ENCODE assay signal across 1 cellular context in the genomic region with DNA sequence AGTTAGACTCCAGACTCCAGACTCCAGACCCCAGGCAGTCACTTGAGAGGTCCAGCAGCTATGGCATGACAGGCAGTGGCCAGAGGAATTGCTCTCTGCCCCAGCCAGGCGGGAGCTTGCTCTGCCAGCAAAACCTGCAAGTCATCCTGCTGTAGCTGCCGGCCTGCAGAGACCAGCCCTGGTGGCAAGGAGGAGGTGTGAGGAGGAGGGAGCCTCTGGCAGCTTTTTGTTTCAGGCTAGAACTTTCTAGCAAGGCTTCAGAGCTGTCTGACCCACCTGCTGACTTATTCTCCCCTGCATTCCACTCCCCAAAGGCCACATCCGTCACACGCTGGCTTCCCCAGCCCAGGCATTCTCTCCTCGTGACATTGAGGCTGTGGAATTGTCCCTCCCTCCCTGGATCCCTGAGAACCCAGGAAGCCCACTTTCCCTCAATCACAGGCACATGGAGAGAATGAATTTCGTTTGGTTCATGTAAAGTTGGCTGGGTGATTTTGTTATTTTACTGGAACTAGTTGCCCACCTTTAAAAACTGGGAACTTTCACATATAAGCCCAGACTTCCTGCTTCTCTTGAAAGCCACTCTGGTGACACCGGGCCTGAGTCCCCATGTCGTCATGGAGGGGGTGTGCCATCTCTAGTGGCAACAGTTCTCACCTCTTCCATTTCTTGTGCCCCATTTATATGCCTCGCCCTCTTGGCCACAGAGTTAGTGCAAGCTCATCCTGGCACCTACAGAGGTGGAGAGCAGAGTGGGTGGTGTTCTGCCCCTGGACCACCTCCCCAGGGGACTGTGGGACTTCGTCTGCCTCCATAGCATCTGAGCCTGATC.
TF ChIP-seq lines count a peak whose summit lies in the region.

No MANE protein-coding gene starts in this region.

TF ChIP-seq in K562, 482 proteins besides CTCF, POLR2A, EP300 and RAD21 (continued from another document and continues in another):
- TF ChIP-seq CHD7 (IDR thresholded peaks at IDR 0.05; ENCODE audit: low read depth, low read length) (no peak), RBM34 (IDR thresholded peaks at IDR 0.05; ENCODE audit: borderline replicate concordance, insufficient read depth, low read length) (no peak), HNRNPK (IDR thresholded peaks at IDR 0.05; ENCODE audit: low read depth, low read length, poor library complexity, severe bottlenecking) (no peak), ETV5 (CRISPR knock-in tag; IDR thresholded peaks at IDR 0.05; ENCODE audit: low read depth) (no peak), SP2 (IDR thresholded peaks at IDR 0.05; ENCODE audit: extremely low read depth, low read depth, low read length, poor library complexity, severe bottlenecking) (no peak), BCOR (IDR thresholded peaks at IDR 0.05) (no peak), GTF2E2 (tag; IDR thresholded peaks at IDR 0.05) (no peak), THRA (IDR thresholded peaks at IDR 0.05) (no peak), HOMEZ (CRISPR knock-in tag; IDR thresholded peaks at IDR 0.05) (peak; percentile 84), RBM25 (IDR thresholded peaks at IDR 0.05; ENCODE audit: low read depth, low read length, severe bottlenecking) (no peak), PHF8 (IDR thresholded peaks at IDR 0.05; ENCODE audit: borderline replicate concordance, low read length) (no peak), NFIX (CRISPR knock-in tag; IDR thresholded peaks at IDR 0.05; ENCODE audit: low read depth) (no peak), KLF13 (tag; IDR thresholded peaks at IDR 0.05; ENCODE audit: borderline replicate concordance, low read depth) (peak; percentile 30; the same call in 1 of the 2 replicates), ATF2 (CRISPR knock-in tag; IDR thresholded peaks at IDR 0.05) (no peak), FOXP1 (CRISPR knock-in tag; IDR thresholded peaks at IDR 0.05) (no peak), KLF16 (IDR thresholded peaks at IDR 0.05) (no peak), POLR2G (IDR thresholded peaks at IDR 0.05; ENCODE audit: low read depth, low read length) (peak; percentile 60; the same call in 1 of the 2 replicates), CBFB (CRISPR knock-in tag; IDR thresholded peaks at IDR 0.05) (no peak)
- TF ChIP-seq, protein P1, sequence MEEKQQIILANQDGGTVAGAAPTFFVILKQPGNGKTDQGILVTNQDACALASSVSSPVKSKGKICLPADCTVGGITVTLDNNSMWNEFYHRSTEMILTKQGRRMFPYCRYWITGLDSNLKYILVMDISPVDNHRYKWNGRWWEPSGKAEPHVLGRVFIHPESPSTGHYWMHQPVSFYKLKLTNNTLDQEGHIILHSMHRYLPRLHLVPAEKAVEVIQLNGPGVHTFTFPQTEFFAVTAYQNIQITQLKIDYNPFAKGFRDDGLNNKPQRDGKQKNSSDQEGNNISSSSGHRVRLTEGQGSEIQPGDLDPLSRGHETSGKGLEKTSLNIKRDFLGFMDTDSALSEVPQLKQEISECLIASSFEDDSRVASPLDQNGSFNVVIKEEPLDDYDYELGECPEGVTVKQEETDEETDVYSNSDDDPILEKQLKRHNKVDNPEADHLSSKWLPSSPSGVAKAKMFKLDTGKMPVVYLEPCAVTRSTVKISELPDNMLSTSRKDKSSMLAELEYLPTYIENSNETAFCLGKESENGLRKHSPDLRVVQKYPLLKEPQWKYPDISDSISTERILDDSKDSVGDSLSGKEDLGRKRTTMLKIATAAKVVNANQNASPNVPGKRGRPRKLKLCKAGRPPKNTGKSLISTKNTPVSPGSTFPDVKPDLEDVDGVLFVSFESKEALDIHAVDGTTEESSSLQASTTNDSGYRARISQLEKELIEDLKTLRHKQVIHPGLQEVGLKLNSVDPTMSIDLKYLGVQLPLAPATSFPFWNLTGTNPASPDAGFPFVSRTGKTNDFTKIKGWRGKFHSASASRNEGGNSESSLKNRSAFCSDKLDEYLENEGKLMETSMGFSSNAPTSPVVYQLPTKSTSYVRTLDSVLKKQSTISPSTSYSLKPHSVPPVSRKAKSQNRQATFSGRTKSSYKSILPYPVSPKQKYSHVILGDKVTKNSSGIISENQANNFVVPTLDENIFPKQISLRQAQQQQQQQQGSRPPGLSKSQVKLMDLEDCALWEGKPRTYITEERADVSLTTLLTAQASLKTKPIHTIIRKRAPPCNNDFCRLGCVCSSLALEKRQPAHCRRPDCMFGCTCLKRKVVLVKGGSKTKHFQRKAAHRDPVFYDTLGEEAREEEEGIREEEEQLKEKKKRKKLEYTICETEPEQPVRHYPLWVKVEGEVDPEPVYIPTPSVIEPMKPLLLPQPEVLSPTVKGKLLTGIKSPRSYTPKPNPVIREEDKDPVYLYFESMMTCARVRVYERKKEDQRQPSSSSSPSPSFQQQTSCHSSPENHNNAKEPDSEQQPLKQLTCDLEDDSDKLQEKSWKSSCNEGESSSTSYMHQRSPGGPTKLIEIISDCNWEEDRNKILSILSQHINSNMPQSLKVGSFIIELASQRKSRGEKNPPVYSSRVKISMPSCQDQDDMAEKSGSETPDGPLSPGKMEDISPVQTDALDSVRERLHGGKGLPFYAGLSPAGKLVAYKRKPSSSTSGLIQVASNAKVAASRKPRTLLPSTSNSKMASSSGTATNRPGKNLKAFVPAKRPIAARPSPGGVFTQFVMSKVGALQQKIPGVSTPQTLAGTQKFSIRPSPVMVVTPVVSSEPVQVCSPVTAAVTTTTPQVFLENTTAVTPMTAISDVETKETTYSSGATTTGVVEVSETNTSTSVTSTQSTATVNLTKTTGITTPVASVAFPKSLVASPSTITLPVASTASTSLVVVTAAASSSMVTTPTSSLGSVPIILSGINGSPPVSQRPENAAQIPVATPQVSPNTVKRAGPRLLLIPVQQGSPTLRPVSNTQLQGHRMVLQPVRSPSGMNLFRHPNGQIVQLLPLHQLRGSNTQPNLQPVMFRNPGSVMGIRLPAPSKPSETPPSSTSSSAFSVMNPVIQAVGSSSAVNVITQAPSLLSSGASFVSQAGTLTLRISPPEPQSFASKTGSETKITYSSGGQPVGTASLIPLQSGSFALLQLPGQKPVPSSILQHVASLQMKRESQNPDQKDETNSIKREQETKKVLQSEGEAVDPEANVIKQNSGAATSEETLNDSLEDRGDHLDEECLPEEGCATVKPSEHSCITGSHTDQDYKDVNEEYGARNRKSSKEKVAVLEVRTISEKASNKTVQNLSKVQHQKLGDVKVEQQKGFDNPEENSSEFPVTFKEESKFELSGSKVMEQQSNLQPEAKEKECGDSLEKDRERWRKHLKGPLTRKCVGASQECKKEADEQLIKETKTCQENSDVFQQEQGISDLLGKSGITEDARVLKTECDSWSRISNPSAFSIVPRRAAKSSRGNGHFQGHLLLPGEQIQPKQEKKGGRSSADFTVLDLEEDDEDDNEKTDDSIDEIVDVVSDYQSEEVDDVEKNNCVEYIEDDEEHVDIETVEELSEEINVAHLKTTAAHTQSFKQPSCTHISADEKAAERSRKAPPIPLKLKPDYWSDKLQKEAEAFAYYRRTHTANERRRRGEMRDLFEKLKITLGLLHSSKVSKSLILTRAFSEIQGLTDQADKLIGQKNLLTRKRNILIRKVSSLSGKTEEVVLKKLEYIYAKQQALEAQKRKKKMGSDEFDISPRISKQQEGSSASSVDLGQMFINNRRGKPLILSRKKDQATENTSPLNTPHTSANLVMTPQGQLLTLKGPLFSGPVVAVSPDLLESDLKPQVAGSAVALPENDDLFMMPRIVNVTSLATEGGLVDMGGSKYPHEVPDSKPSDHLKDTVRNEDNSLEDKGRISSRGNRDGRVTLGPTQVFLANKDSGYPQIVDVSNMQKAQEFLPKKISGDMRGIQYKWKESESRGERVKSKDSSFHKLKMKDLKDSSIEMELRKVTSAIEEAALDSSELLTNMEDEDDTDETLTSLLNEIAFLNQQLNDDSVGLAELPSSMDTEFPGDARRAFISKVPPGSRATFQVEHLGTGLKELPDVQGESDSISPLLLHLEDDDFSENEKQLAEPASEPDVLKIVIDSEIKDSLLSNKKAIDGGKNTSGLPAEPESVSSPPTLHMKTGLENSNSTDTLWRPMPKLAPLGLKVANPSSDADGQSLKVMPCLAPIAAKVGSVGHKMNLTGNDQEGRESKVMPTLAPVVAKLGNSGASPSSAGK (IDR thresholded peaks at IDR 0.05): peak; percentile 89
